16 cellular contexts compared by ENCODE assay signal in genomic region chr3:69770219-69770618, GRCh38. TPM values are rescaled to one million over a fixed set of nuclear protein-coding genes. Genes with fewer than 3 reads are reported as not detected.
DNase-seq lines count a peak whose midpoint lies in the region; ATAC-seq, FAIRE-seq and TF ChIP-seq lines count a peak whose summit lies in the region.
"Had no signal": no experiment of that assay in that cellular context is flagged by ENCODE, and none has a peak within 500 bp of the region (broad histone marks: within the 10 kb centered on the region; RNA-seq: fewer than 3 reads in every experiment).

No MANE protein-coding gene starts in this region.

- peaks cover 27% of the 10 kb centered on the region for H3F3A ChIP-seq in PC-9 (ENCODE audit: insufficient read depth, low read depth)

- no TSS peak for BruUV-seq in PC-9 (replicated peaks; lab: Mats Ljungman, UMichigan)

- CTCF ChIA-PET in PC-9 (lab: Charles Lee) = interaction anchor here (0.5 kb wide), 1 partner anchor 15 kb away, joined by 4 read pairs; no protein-coding TSS in a partner anchor

- no peaks in the 10 kb centered on the region for H3K27me3 Mint-ChIP-seq in osteocyte (ENCODE audit: unreplicated experiment)
- H3K27me3 Mint-ChIP-seq in natural killer cell (ENCODE audit: low read depth in 2 of 2) = no peaks in the 10 kb centered on the region
- H3K27me3 Mint-ChIP-seq: B cell had no signal

- ATAC-seq in natural killer cell (no peak), HG03097 (IDR thresholded peaks at IDR 0.05; ENCODE audit: low FRiP score, unreplicated experiment) (no peak)
- ATAC-seq: gastrocnemius medialis had no signal

- no peaks in the 10 kb centered on the region for H4K20me1 ChIP-seq in PC-9 (ENCODE audit: insufficient read depth)

- peak overlapping the region; percentile 87 for H3K27ac ChIP-seq in PC-9
- H3K27ac ChIP-seq: coronary artery, neutrophil had no signal

- H3K4me1 ChIP-seq in PC-9 (replicated peaks; ENCODE audit: insufficient read depth) = peaks cover 50% of the 10 kb centered on the region

- H3K4me3 ChIP-seq in PC-9 = peak overlapping the region; percentile 32; the same call in 1 of the 2 replicates
- H3K4me3 ChIP-seq: coronary artery, gastrocnemius medialis had no signal

- peak overlapping the region; percentile 68 for H3K4me2 ChIP-seq in PC-9

- H3K27ac Mint-ChIP-seq in osteocyte (ENCODE audit: unreplicated experiment) = peak overlapping the region; percentile 17
- no peak overlapping the region for H3K27ac Mint-ChIP-seq in natural killer cell
- H3K27ac Mint-ChIP-seq: activated naive CD8-positive, alpha-beta T cell; B cell had no signal

- no peaks in the 10 kb centered on the region for H3K27me3 ChIP-seq in PC-9 (ENCODE audit: insufficient read depth, low read depth)
- H3K27me3 ChIP-seq: gastrocnemius medialis, neutrophil had no signal

- peak; percentile 89 for DNase-seq in ELR (ENCODE audit: low read depth)
- DNase-seq in PC-9 = peak; percentile 15 to 89
- DNase-seq in osteocyte (ENCODE audit: extremely low spot score, unreplicated experiment) = no peak
- DNase-seq in natural killer cell = no peak
- DNase-seq in NK-92 treated with Interleukin-12 subunit alpha and Interleukin-12 subunit beta, amount 100 ng/mL, for 24 hours (lab: John Stamatoyannopoulos, UW) = no peak
- no peak for DNase-seq in DMS79 (lab: John Stamatoyannopoulos, UW)
- DNase-seq: gastrocnemius medialis, GF-D8, T1000 had no signal

- no peaks in the 10 kb centered on the region for H3K9me3 ChIP-seq in PC-9 (ENCODE audit: insufficient read depth, low read depth)
- H3K9me3 ChIP-seq: gastrocnemius medialis, neutrophil had no signal

- TF ChIP-seq CTCF in PC-9 (conservative IDR thresholded peaks at IDR 0.05) = no peak
- TF ChIP-seq CTCF in osteocyte (IDR thresholded peaks at IDR 0.05) = no peak
- no peak for TF ChIP-seq CTCF in natural killer cell (IDR thresholded peaks at IDR 0.05)

- peaks cover 40% of the 10 kb centered on the region for H3K4me1 Mint-ChIP-seq in osteocyte (ENCODE audit: unreplicated experiment)
- no peaks in the 10 kb centered on the region for H3K4me1 Mint-ChIP-seq in natural killer cell
- H3K4me1 Mint-ChIP-seq: B cell had no signal

- FAIRE-seq in endometrium (lab: Jason Lieb, UNC) = peak; percentile 59

- H3K4me3 Mint-ChIP-seq in osteocyte (ENCODE audit: unreplicated experiment) (no peak overlapping the region), natural killer cell (no peak overlapping the region)
- H3K4me3 Mint-ChIP-seq: activated naive CD8-positive, alpha-beta T cell; B cell had no signal

- no peak overlapping the region for H2AFZ ChIP-seq in PC-9

- POLR2A ChIA-PET in PC-9 (lab: Charles Lee; ENCODE audit: unreplicated experiment) = interaction anchor here (0.6 to 0.9 kb wide), 2 partner anchors 33 to 534 kb away, joined by 3 read pairs; no protein-coding TSS in a partner anchor

- intact Hi-C loops in PC-9 (cut with micrococcal nuclease; ENCODE audit: unreplicated experiment) (no loop called here), natural killer cell (cut with micrococcal nuclease) (no loop called here)

- H3K79me2 ChIP-seq in PC-9 (ENCODE audit: low read depth) = peaks cover 10% of the 10 kb centered on the region; the same call in 1 of the 2 replicates

- H3K9me3 Mint-ChIP-seq in osteocyte (ENCODE audit: unreplicated experiment) = no peaks in the 10 kb centered on the region
- peaks cover 0 to 3% of the 10 kb centered on the region in 2 donors for H3K9me3 Mint-ChIP-seq in natural killer cell

- no peaks in the 10 kb centered on the region for H3K9me2 ChIP-seq in PC-9 (ENCODE audit: insufficient read depth)

- no peaks in the 10 kb centered on the region for H3K36me3 ChIP-seq in PC-9 (ENCODE audit: low read depth)
- H3K36me3 ChIP-seq: gastrocnemius medialis, neutrophil had no signal

- no peaks in the 10 kb centered on the region for H3K36me3 Mint-ChIP-seq in osteocyte (ENCODE audit: unreplicated experiment)
- H3K36me3 Mint-ChIP-seq in natural killer cell = no peaks in the 10 kb centered on the region
- H3K36me3 Mint-ChIP-seq: activated naive CD8-positive, alpha-beta T cell had no signal

RNA-seq across cellular contexts. Expression of gene MITF, which starts 31.0 kb away (rescaled TPM):
- total RNA-seq in PC-9 (2021) (15.5 and 17.2 TPM in 2 replicates), osteocyte (5.8 and 6.1 TPM in 2 replicates), natural killer cell (1 to 10 TPM in 1 of 3 donors, under 1 TPM in 2; 0.23 to 1.5 (median 0.54) TPM)
- total RNA-seq: B cell, OCI-LY7 had no signal

Comparison
In these comparisons a context has a peak if more than half of its experiments do, and no peak if none do; other contexts are left out.
1. DNase-seq: peak in ELR (single experiment) and PC-9 (2 of 2); none in osteocyte (single experiment), natural killer cell (single experiment), NK-92 treated with Interleukin-12 subunit alpha and Interleukin-12 subunit beta, amount 100 ng/mL, for 24 hours (single experiment) and DMS79 (single experiment).